Comparison of ENCODE assay signal across 18 cellular contexts in genomic region chr20:48381353-48382120, GRCh38.
"Had no signal": no experiment of that assay in that cellular context is flagged by ENCODE, and none has a peak within 500 bp of the region (broad histone marks: within the 10 kb centered on the region; RNA-seq: fewer than 3 reads in every experiment).

No MANE protein-coding gene starts in this region.

- H3K9me3 Mint-ChIP-seq: activated CD4-positive, alpha-beta memory T cell treated with anti-CD3 and anti-CD28 coated beads for 36 hours; activated naive CD4-positive, alpha-beta T cell treated with anti-CD3 and anti-CD28 coated beads, Interleukin-2, amount 10 ng/mL, durations not matched to agents 7 days and 5 days; activated naive CD8-positive, alpha-beta T cell treated with anti-CD3 and anti-CD28 coated beads, Interleukin-2, amount 50 U/mL, for 24 hours; activated T-cell treated with anti-CD3 and anti-CD28 coated beads, Interleukin-2, amount 50 U/mL, for 72 hours; memory B cell; naive B cell had no signal

- H3K4me3 ChIP-seq: body of pancreas, gastrocnemius medialis, spleen, upper lobe of left lung had no signal

- H3K27me3 ChIP-seq: body of pancreas, gastrocnemius medialis, upper lobe of left lung had no signal

- DNase-seq: activated CD4-positive, alpha-beta memory T cell treated with anti-CD3 and anti-CD28 coated beads for 36 hours; activated CD4-positive, alpha-beta T cell treated with anti-CD3 and anti-CD28 coated beads for 48 hours; activated effector memory CD4-positive, alpha-beta T cell treated with anti-CD3 and anti-CD28 coated beads, Interleukin-2, amount 50 U/mL, for 16 hours; activated naive CD4-positive, alpha-beta T cell treated with anti-CD3 and anti-CD28 coated beads, Interleukin-2, amount 10 ng/mL, durations not matched to agents 7 days and 5 days; activated naive CD8-positive, alpha-beta T cell treated with anti-CD3 and anti-CD28 coated beads, Interleukin-2, amount 50 U/mL, for 24 hours; activated T-cell treated with anti-CD3 and anti-CD28 coated beads, Interleukin-2, amount 50 U/mL, for 72 hours; body of pancreas; dermis blood vessel endothelial cell; effector memory CD4-positive, alpha-beta T cell; gastrocnemius medialis; naive B cell; retina; spleen; stimulated activated CD4-positive, alpha-beta T cell treated with anti-CD3 and anti-CD28 coated beads, Interleukin-4, amount 100 ng/mL, for 1 hour; stimulated activated naive CD4-positive, alpha-beta T cell; upper lobe of left lung had no signal

- H3K27ac Mint-ChIP-seq: activated CD4-positive, alpha-beta memory T cell treated with anti-CD3 and anti-CD28 coated beads for 36 hours; activated naive CD4-positive, alpha-beta T cell treated with anti-CD3 and anti-CD28 coated beads, Interleukin-2, amount 10 ng/mL, durations not matched to agents 7 days and 5 days; activated naive CD8-positive, alpha-beta T cell treated with anti-CD3 and anti-CD28 coated beads, Interleukin-2, amount 50 U/mL, for 24 hours; activated T-cell treated with anti-CD3 and anti-CD28 coated beads, Interleukin-2, amount 50 U/mL, for 72 hours; memory B cell had no signal

- H3K36me3 ChIP-seq: gastrocnemius medialis, spleen, upper lobe of left lung had no signal

- H3K4me3 Mint-ChIP-seq: activated CD4-positive, alpha-beta memory T cell treated with anti-CD3 and anti-CD28 coated beads for 36 hours; activated naive CD4-positive, alpha-beta T cell treated with anti-CD3 and anti-CD28 coated beads, Interleukin-2, amount 10 ng/mL, durations not matched to agents 7 days and 5 days; activated naive CD8-positive, alpha-beta T cell treated with anti-CD3 and anti-CD28 coated beads, Interleukin-2, amount 50 U/mL, for 24 hours; activated T-cell treated with anti-CD3 and anti-CD28 coated beads, Interleukin-2, amount 50 U/mL, for 72 hours; memory B cell; naive B cell had no signal

- H3K4me1 Mint-ChIP-seq: activated naive CD4-positive, alpha-beta T cell treated with anti-CD3 and anti-CD28 coated beads, Interleukin-2, amount 10 ng/mL, durations not matched to agents 7 days and 5 days; activated naive CD8-positive, alpha-beta T cell treated with anti-CD3 and anti-CD28 coated beads, Interleukin-2, amount 50 U/mL, for 24 hours had no signal

- H3K4me1 ChIP-seq: gastrocnemius medialis, spleen, upper lobe of left lung had no signal

- H3K9me3 ChIP-seq: body of pancreas, gastrocnemius medialis, spleen, upper lobe of left lung had no signal

- H3K36me3 Mint-ChIP-seq: activated CD4-positive, alpha-beta memory T cell treated with anti-CD3 and anti-CD28 coated beads for 36 hours; activated naive CD4-positive, alpha-beta T cell treated with anti-CD3 and anti-CD28 coated beads, Interleukin-2, amount 10 ng/mL, durations not matched to agents 7 days and 5 days; naive B cell had no signal

- ATAC-seq: activated naive CD8-positive, alpha-beta T cell treated with anti-CD3 and anti-CD28 coated beads, Interleukin-2, amount 50 U/mL, for 24 hours; activated T-cell treated with anti-CD3 and anti-CD28 coated beads, Interleukin-2, amount 50 U/mL, for 72 hours; body of pancreas; esophagus mucosa; gastrocnemius medialis had no signal

- H3K27ac ChIP-seq: body of pancreas, gastrocnemius medialis, spleen, upper lobe of left lung had no signal
